Comparison of ENCODE assay signal across 1 cellular context in genomic region chr12:26195641-26196423, GRCh38.
TF ChIP-seq lines count a peak whose summit lies in the region.

No MANE protein-coding gene starts in this region.

TF ChIP-seq in liver, 16 proteins besides CTCF, POLR2A, EP300 and RAD21 (continued from another document):
- no peak for TF ChIP-seq REST (IDR thresholded peaks at IDR 0.05)
- TF ChIP-seq RXRA (IDR thresholded peaks at IDR 0.05) = no peak
- no peak for TF ChIP-seq ZBTB33 (IDR thresholded peaks at IDR 0.05)
- no peak for TF ChIP-seq FOXA1 (IDR thresholded peaks at IDR 0.05)
- TF ChIP-seq HNF4G (IDR thresholded peaks at IDR 0.05) = no peak
TF ChIP-seq in liver: peak in this region for 0.
